ENCODE assay signal across 19 cellular contexts in the genomic region with DNA sequence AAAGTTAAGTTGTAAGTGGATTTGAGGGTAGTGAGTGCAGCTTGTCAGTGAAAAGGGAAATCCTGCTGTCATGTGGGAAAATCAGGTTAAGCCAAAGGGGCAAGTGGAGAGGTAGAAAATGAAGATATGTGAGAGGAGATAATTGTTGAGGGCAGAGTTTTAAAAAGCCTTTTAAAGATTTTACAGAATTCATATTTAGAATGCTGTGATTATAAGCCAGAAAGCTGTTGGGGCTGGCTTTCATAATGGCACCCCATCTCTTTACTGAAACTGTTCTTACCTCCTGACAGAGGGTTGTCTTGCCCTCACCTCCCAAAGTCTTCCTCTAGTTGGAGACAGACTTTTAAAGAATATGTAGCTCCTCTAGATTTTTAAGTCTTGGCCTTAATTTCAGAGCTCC.
DNase-seq lines count a peak whose midpoint lies in the region; ATAC-seq and TF ChIP-seq lines count a peak whose summit lies in the region.
"Had no signal": no experiment of that assay in that cellular context is flagged by ENCODE, and none has a peak within 500 bp of the region (broad histone marks: within the 10 kb centered on the region; RNA-seq: fewer than 3 reads in every experiment).

No MANE protein-coding gene starts in this region.

- H4K8ac ChIP-seq in mesendoderm (ENCODE audit: low read depth, low read length): no peak overlapping the region

- H3K9me3 Mint-ChIP-seq in endodermal cell: peaks cover 37% of the 10 kb centered on the region
- H3K9me3 Mint-ChIP-seq: CD4-positive, alpha-beta T cell had no signal

- no peak overlapping the region for H3K23ac ChIP-seq in mesendoderm (ENCODE audit: low read length)

- H3K9me3 ChIP-seq in endodermal cell (ENCODE audit: control insufficient read depth, low read length): peaks cover 33% of the 10 kb centered on the region
- H3K9me3 ChIP-seq: A549 had no signal

- no peak for ATAC-seq in HG03342 (IDR thresholded peaks at IDR 0.05; ENCODE audit: unreplicated experiment)
- ATAC-seq: A549; CD8-positive, alpha-beta T cell; GM12878 had no signal

- H3K4me3 ChIP-seq in endodermal cell (ENCODE audit: low read length) (peak overlapping the region; percentile 24), mesendoderm (ENCODE audit: low read length) (no peak overlapping the region), lower leg skin (ENCODE audit: low read depth, poor library complexity, severe bottlenecking) (no peak overlapping the region)
- H3K4me3 ChIP-seq: A549; BLaER1 treated with 17β-estradiol and CSF1 and Interleukin-3, amounts not matched to agents 10 nM and 100 nM; GM12878 had no signal

- no peak for TF ChIP-seq POLR2A in lower leg skin (IDR thresholded peaks at IDR 0.05)

- H2BK5ac ChIP-seq in mesendoderm (ENCODE audit: low read length): peak overlapping the region; percentile 52

- intact Hi-C loops in lower leg skin (cut with DNase I; ENCODE audit: low total_unique reads): no loop called here

- no peak overlapping the region for H3K4me3 Mint-ChIP-seq in endodermal cell
- H3K4me3 Mint-ChIP-seq: B cell; CD4-positive, alpha-beta T cell; CD8-positive, alpha-beta T cell had no signal

- H3K4me1 ChIP-seq in endodermal cell (ENCODE audit: control insufficient read depth, insufficient read depth, low read length) (peaks cover 13% of the 10 kb centered on the region), mesendoderm (ENCODE audit: control insufficient read depth, low read depth, low read length) (no peaks in the 10 kb centered on the region)
- H3K4me1 ChIP-seq: A549; BLaER1 treated with 17β-estradiol and CSF1 and Interleukin-3, amounts not matched to agents 10 nM and 100 nM had no signal

- peaks cover 24% of the 10 kb centered on the region for H3K4me1 Mint-ChIP-seq in endodermal cell
- H3K4me1 Mint-ChIP-seq: B cell had no signal

- H3K4ac ChIP-seq in mesendoderm (ENCODE audit: low read depth, low read length): no peak overlapping the region

- H3K36me3 ChIP-seq in endodermal cell (ENCODE audit: control insufficient read depth, insufficient read depth, low read length) (no peaks in the 10 kb centered on the region), mesendoderm (ENCODE audit: control insufficient read depth, insufficient read depth, low read length) (no peaks in the 10 kb centered on the region)

- H3K27me3 ChIP-seq in endodermal cell (ENCODE audit: control insufficient read depth, insufficient read depth, low read length, poor library complexity, severe bottlenecking) (no peaks in the 10 kb centered on the region), mesendoderm (ENCODE audit: insufficient read depth, low read length, poor library complexity) (no peaks in the 10 kb centered on the region)
- H3K27me3 ChIP-seq: BLaER1 treated with 17β-estradiol and CSF1 and Interleukin-3, amounts not matched to agents 10 nM and 100 nM had no signal

- H3K4me2 ChIP-seq in mesendoderm (ENCODE audit: low read length): no peak overlapping the region
- H3K4me2 ChIP-seq: A549; BLaER1 treated with 17β-estradiol and CSF1 and Interleukin-3, amounts not matched to agents 10 nM and 100 nM had no signal

- TF ChIP-seq CTCF in endodermal cell (conservative IDR thresholded peaks at IDR 0.05) (no peak), lower leg skin (IDR thresholded peaks at IDR 0.05) (no peak)

- no peak overlapping the region for H4K5ac ChIP-seq in mesendoderm (ENCODE audit: low read length)

- no peak overlapping the region for H3K18ac ChIP-seq in mesendoderm (ENCODE audit: low read length)

- H3K79me2 ChIP-seq in mesendoderm (ENCODE audit: control insufficient read depth, insufficient read depth, low read length): no peaks in the 10 kb centered on the region

- H3K56ac ChIP-seq in mesendoderm (ENCODE audit: low read length): peak overlapping the region; percentile 12

- H2AK5ac ChIP-seq in mesendoderm (ENCODE audit: low read length): peak overlapping the region; percentile 17

- no peak overlapping the region for H2BK120ac ChIP-seq in mesendoderm (ENCODE audit: low read depth, low read length)

- no peak overlapping the region for H3K9ac ChIP-seq in endodermal cell (ENCODE audit: extremely low read depth, low read length, poor library complexity, severe bottlenecking)
- H3K9ac ChIP-seq in mesendoderm (ENCODE audit: low read length): no peak overlapping the region
- H3K9ac ChIP-seq: BLaER1 treated with 17β-estradiol and CSF1 and Interleukin-3, amounts not matched to agents 10 nM and 100 nM had no signal

- H3K79me1 ChIP-seq in mesendoderm (ENCODE audit: low read length): no peaks in the 10 kb centered on the region

- H3K27me3 Mint-ChIP-seq in endodermal cell (ENCODE audit: insufficient read depth): no peaks in the 10 kb centered on the region
- H3K27me3 Mint-ChIP-seq: B cell had no signal

- H2BK15ac ChIP-seq in mesendoderm (replicated peaks; ENCODE audit: low read depth): no peak overlapping the region

- peak overlapping the region; percentile 63 for H3K27ac Mint-ChIP-seq in endodermal cell
- H3K27ac Mint-ChIP-seq: B cell; CD4-positive, alpha-beta T cell; CD8-positive, alpha-beta T cell had no signal

- H3K27ac ChIP-seq in endodermal cell (ENCODE audit: low read depth, low read length) (no peak overlapping the region), mesendoderm (ENCODE audit: low read depth, low read length) (no peak overlapping the region)
- H3K27ac ChIP-seq: 22Rv1; A549; BLaER1 treated with 17β-estradiol and CSF1 and Interleukin-3, amounts not matched to agents 10 nM and 100 nM; C4-2B had no signal

- H3K36me3 Mint-ChIP-seq in endodermal cell (ENCODE audit: low read depth): peaks cover 7% of the 10 kb centered on the region
- H3K36me3 Mint-ChIP-seq: CD8-positive, alpha-beta T cell had no signal

- DNase-seq in NCI-H69 (lab: John Stamatoyannopoulos, UW): peak; percentile 17
- no peak for DNase-seq in endodermal cell
- no peak for DNase-seq in mesendoderm
- DNase-seq in lower leg skin (ENCODE audit: low spot score in 2 of 2): no peak
- DNase-seq in activated CD4-positive, alpha-beta T cell treated with anti-CD3 and anti-CD28 coated beads for 48 hours: no peak
- DNase-seq: AML-193; Caco-2; Calu3; CD4-positive, alpha-beta T cell; CD8-positive, alpha-beta T cell; DMS79 treated with DMSO at 0.1 percent for 48 hours; GDM1 had no signal
